ENCODE assay signal across 1 cellular context in the genomic region with DNA sequence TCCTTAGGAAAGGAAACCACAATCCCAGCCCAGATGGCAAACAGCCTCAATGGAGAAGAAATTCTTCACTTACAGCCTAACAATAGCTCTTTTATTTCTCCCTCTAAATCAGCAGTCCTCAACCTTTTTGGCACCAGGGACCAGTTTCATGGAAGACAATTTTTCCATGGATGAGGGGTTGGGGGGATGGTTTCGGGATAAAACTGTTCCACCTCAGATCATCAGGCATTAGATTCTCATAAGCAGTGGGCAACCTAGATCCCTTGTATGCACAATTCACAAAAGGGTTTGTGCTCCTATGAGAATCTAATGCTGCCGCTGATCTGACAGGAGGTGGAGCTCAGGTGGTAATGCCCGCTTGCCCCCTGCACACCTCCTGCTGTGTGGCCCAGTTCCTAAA.
TF ChIP-seq lines count a peak whose summit lies in the region.
"Not testable (repeated sequence)": the region's sequence is repeated elsewhere in the genome, so short reads cannot be mapped to it uniquely, and the experiment has no call there.

No MANE protein-coding gene starts in this region.

TF ChIP-seq in K562, 482 proteins besides CTCF, POLR2A, EP300 and RAD21:
- 0 out of 2 replicates have a peak, but pooled peaks have one; percentile 22 for TF ChIP-seq ZNF583 (CRISPR knock-in tag; IDR thresholded peaks at IDR 0.05)
- TF ChIP-seq, protein P1, sequence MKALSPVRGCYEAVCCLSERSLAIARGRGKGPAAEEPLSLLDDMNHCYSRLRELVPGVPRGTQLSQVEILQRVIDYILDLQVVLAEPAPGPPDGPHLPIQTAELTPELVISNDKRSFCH (CRISPR knock-in tag; IDR thresholded peaks at IDR 0.05): not testable (repeated sequence)
- TF ChIP-seq, protein P1 (tag; IDR thresholded peaks at IDR 0.05): peak; percentile 50; the same call in 1 of the 2 replicates
- peak; percentile 67 to 72 for TF ChIP-seq TRIM24 (IDR thresholded peaks at IDR 0.05)
- TF ChIP-seq HDAC1 (IDR thresholded peaks at IDR 0.05): 0 out of 4 replicates have a peak, but pooled peaks of 1 of the 2 experiments have one; percentile 18
- TF ChIP-seq DMBX1 (CRISPR knock-in tag; IDR thresholded peaks at IDR 0.05; ENCODE audit: borderline replicate concordance): peak; percentile 33; the same call in 1 of the 2 replicates
- 0 out of 2 replicates have a peak, but pooled peaks have one; percentile 4 for TF ChIP-seq TAL1 (IDR thresholded peaks at IDR 0.05)
- TF ChIP-seq CHAMP1 (IDR thresholded peaks at IDR 0.05): 0 out of 2 replicates have a peak, but pooled peaks have one; percentile 29
- TF ChIP-seq CXXC5 (CRISPR knock-in tag; IDR thresholded peaks at IDR 0.05): 0 out of 2 replicates have a peak, but pooled peaks have one; percentile 11
- TF ChIP-seq, protein P2, sequence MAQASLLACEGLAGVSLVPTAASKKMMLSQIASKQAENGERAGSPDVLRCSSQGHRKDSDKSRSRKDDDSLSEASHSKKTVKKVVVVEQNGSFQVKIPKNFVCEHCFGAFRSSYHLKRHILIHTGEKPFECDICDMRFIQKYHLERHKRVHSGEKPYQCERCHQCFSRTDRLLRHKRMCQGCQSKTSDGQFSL (CRISPR knock-in tag; IDR thresholded peaks at IDR 0.05): not testable (repeated sequence)
- TF ChIP-seq, protein P2 (tag; IDR thresholded peaks at IDR 0.05): 0 out of 4 replicates have a peak, but pooled peaks of 1 of the 2 experiments have one; percentile 34
- TF ChIP-seq TRIM28 (IDR thresholded peaks at IDR 0.05): peak; percentile 48
- TF ChIP-seq CBX3 (IDR thresholded peaks at IDR 0.05; ENCODE audit: borderline replicate concordance in 1 of 2, low read length in 2 of 2): 0 out of 3 replicates have a peak, but pooled peaks of 1 of the 2 experiments have one; percentile 22
